Comparison of ENCODE assay signal across 1 cellular context in the genomic region with DNA sequence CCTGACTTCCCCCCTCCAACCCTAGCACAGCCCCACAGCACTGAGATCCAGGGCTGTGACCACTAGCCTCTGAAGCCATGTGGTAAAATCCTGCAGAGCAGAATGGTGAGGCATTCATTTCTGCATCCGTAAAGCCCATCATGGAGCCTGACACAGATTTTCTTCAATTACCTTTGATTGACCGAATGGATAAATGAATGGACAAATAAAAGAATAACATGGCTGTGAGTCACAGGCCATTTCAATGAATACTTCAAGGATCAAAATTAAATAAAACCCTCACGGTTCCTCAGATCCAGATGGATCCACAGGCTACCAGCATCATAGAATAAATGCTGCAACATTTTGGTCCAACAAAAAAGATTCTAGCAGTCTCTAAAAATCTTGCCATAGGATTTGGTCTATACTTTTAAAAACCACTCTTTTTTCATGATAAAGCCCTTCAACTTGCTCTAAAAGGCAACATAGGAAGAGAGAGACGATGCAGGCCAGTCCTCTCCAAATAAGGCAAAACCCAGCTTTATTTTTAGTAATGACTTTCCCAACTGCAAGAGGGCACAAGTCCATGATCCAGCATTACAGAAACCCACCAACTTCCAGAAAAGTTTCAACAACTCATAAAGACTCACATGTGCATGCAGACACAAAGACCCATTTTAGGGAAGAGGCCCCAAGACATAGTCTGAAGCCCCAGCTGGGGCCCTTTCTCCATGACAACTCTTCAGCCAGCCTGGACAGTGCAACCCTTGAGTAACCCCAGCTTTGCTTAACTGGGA.
TF ChIP-seq lines count a peak whose summit lies in the region.

No MANE protein-coding gene starts in this region.

TF ChIP-seq in K562, 482 proteins besides CTCF, POLR2A, EP300 and RAD21 (continued from another document):
- TF ChIP-seq, protein P1, sequence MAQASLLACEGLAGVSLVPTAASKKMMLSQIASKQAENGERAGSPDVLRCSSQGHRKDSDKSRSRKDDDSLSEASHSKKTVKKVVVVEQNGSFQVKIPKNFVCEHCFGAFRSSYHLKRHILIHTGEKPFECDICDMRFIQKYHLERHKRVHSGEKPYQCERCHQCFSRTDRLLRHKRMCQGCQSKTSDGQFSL (CRISPR knock-in tag; IDR thresholded peaks at IDR 0.05) = no peak
- TF ChIP-seq, protein P1 (tag; IDR thresholded peaks at IDR 0.05) = no peak
- TF ChIP-seq, protein P2, sequence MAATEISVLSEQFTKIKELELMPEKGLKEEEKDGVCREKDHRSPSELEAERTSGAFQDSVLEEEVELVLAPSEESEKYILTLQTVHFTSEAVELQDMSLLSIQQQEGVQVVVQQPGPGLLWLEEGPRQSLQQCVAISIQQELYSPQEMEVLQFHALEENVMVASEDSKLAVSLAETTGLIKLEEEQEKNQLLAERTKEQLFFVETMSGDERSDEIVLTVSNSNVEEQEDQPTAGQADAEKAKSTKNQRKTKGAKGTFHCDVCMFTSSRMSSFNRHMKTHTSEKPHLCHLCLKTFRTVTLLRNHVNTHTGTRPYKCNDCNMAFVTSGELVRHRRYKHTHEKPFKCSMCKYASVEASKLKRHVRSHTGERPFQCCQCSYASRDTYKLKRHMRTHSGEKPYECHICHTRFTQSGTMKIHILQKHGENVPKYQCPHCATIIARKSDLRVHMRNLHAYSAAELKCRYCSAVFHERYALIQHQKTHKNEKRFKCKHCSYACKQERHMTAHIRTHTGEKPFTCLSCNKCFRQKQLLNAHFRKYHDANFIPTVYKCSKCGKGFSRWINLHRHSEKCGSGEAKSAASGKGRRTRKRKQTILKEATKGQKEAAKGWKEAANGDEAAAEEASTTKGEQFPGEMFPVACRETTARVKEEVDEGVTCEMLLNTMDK (IDR thresholded peaks at IDR 0.05; ENCODE audit: borderline replicate concordance, insufficient read depth, low read depth, low read length, poor library complexity, severe bottlenecking) = no peak
- no peak for TF ChIP-seq CXXC5 (CRISPR knock-in tag; IDR thresholded peaks at IDR 0.05)
- TF ChIP-seq SRSF9 (IDR thresholded peaks at IDR 0.05; ENCODE audit: borderline replicate concordance, low read depth, low read length) = no peak
- no peak for TF ChIP-seq NFXL1 (CRISPR knock-in tag; IDR thresholded peaks at IDR 0.05)
- no peak for TF ChIP-seq FOSL1 (tag; conservative IDR thresholded peaks at IDR 0.05)
- no peak for TF ChIP-seq CGGBP1 (CRISPR knock-in tag; IDR thresholded peaks at IDR 0.05)
- TF ChIP-seq, protein P3, sequence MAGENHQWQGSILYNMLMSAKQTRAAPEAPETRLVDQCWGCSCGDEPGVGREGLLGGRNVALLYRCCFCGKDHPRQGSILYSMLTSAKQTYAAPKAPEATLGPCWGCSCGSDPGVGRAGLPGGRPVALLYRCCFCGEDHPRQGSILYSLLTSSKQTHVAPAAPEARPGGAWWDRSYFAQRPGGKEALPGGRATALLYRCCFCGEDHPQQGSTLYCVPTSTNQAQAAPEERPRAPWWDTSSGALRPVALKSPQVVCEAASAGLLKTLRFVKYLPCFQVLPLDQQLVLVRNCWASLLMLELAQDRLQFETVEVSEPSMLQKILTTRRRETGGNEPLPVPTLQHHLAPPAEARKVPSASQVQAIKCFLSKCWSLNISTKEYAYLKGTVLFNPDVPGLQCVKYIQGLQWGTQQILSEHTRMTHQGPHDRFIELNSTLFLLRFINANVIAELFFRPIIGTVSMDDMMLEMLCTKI (IDR thresholded peaks at IDR 0.05; ENCODE audit: partially characterized antibody) = no peak
- no peak for TF ChIP-seq SRSF1 (IDR thresholded peaks at IDR 0.05; ENCODE audit: low read depth, low read length)
- no peak for TF ChIP-seq CEBPZ (IDR thresholded peaks at IDR 0.05; ENCODE audit: borderline replicate concordance, low read depth, low read length)
